Comparison of ENCODE assay signal across 19 cellular contexts in genomic region chr2:16626997-16627605, GRCh38. TPM values are rescaled to one million over a fixed set of nuclear protein-coding genes. Genes with fewer than 3 reads are reported as not detected.
DNase-seq lines count a peak whose midpoint lies in the region; ATAC-seq and TF ChIP-seq lines count a peak whose summit lies in the region.
"Had no signal": no experiment of that assay in that cellular context is flagged by ENCODE, and none has a peak within 500 bp of the region (broad histone marks: within the 10 kb centered on the region; RNA-seq: fewer than 3 reads in every experiment).

No MANE protein-coding gene starts in this region.

- H3K4me1 ChIP-seq in heart right ventricle (peaks cover 0 to 91% (median 59%) of the 10 kb centered on the region in 9 donors), upper lobe of left lung (peaks cover 45 to 82% (median 61%) of the 10 kb centered on the region in 4 donors)

- no peak for TF ChIP-seq POLR2A in upper lobe of left lung (IDR thresholded peaks at IDR 0.05)

- 71 to 79% methylated on average over 6 of the region's 6 CpGs for WGBS in heart right ventricle, 2 donors
- WGBS in upper lobe of left lung, 2 donors: 76 to 79% methylated on average over 6 of the region's 6 CpGs

- DNase-seq in heart right ventricle: no peak
- DNase-seq in Right ventricle myocardium inferior (ENCODE audit: missing footprints): no peak
- no peak for DNase-seq in dorsolateral prefrontal cortex
- DNase-seq in natural killer cell treated with Interleukin-12 subunit alpha and Interleukin-12 subunit beta and Interleukin-15 and Interleukin-18, amount 100 ng/mL, for 72 hours (ENCODE audit: low spot score): no peak
- no peak for DNase-seq in upper lobe of left lung
- no peak for DNase-seq in NCI-H1048 (lab: John Stamatoyannopoulos, UW)
- no peak for DNase-seq in EL
- DNase-seq in glomerular visceral epithelial cell (ENCODE audit: extremely low spot score): no peak
- DNase-seq: activated CD4-positive, alpha-beta T cell treated with anti-CD3 and anti-CD28 coated beads for 48 hours; activated T-cell treated with anti-CD3 and anti-CD28 coated beads, Interleukin-2, amount 50 U/mL, for 4 hours; aorta; effector CD4-positive, alpha-beta T cell; Karpas-422; NCI-H146; NCI-H510A; RPMI8226; stimulated activated naive CD4-positive, alpha-beta T cell treated with Interleukin-2 at 50 U/mL for 16 hours; T-helper 2 cell had no signal

- H3K27me3 ChIP-seq in heart right ventricle (no peaks in the 10 kb centered on the region), dorsolateral prefrontal cortex (no peaks in the 10 kb centered on the region), upper lobe of left lung (no peaks in the 10 kb centered on the region)

- H3K4me3 ChIP-seq in heart right ventricle (no peak overlapping the region), dorsolateral prefrontal cortex (no peak overlapping the region), upper lobe of left lung (no peak overlapping the region)
- H3K4me3 ChIP-seq: GM23248 had no signal

- no peaks in the 10 kb centered on the region for H3K9me3 ChIP-seq in heart right ventricle
- no peaks in the 10 kb centered on the region for H3K9me3 ChIP-seq in upper lobe of left lung

- H3K36me3 ChIP-seq in heart right ventricle: peaks cover 0 to 15% (median 0%) of the 10 kb centered on the region in 9 donors
- H3K36me3 ChIP-seq in upper lobe of left lung: peaks cover 0 to 12% (median 0%) of the 10 kb centered on the region in 4 donors

- no peaks in the 10 kb centered on the region for H3K9me3 Mint-ChIP-seq in natural killer cell treated with Interleukin-12 subunit alpha and Interleukin-12 subunit beta and Interleukin-15 and Interleukin-18, amount 100 ng/mL, for 72 hours
- H3K9me3 Mint-ChIP-seq: activated T-cell treated with anti-CD3 and anti-CD28 coated beads, Interleukin-2, amount 50 U/mL, for 4 hours had no signal

- peak overlapping the region; percentile 68 to 89 for H3K27ac Mint-ChIP-seq in natural killer cell treated with Interleukin-12 subunit alpha and Interleukin-12 subunit beta and Interleukin-15 and Interleukin-18, amount 100 ng/mL, for 72 hours

- H3K27ac ChIP-seq in heart right ventricle: peak overlapping the region in 8 of 10 donors; percentile 39 to 88 (median 61)
- peak overlapping the region in 53 of 59 donors; percentile 2 to 84 (median 68) for H3K27ac ChIP-seq in dorsolateral prefrontal cortex
- peak overlapping the region; percentile 64 to 86 (median 82) for H3K27ac ChIP-seq in upper lobe of left lung
- H3K27ac ChIP-seq: GM23248 had no signal

- intact Hi-C loops in heart right ventricle (cut with DNase I) (no loop called here), Right ventricle myocardium inferior (cut with DNase I) (no loop called here), dorsolateral prefrontal cortex (cut with DNase I) (loop anchor here in 1 of 2 donors (5.0 kb wide), 1 partner anchor 95 kb away; no protein-coding TSS in a partner anchor)

- ATAC-seq in heart right ventricle (no peak), Right ventricle myocardium inferior (no peak), upper lobe of left lung (ENCODE audit: low FRiP score in 2 of 2) (no peak)
- ATAC-seq in natural killer cell treated with Interleukin-12 subunit alpha and Interleukin-12 subunit beta and Interleukin-15 and Interleukin-18, amount 100 ng/mL, for 72 hours: no peak
- ATAC-seq: activated T-cell treated with anti-CD3 and anti-CD28 coated beads, Interleukin-2, amount 50 U/mL, for 4 hours had no signal

- H3K27me3 Mint-ChIP-seq in natural killer cell treated with Interleukin-12 subunit alpha and Interleukin-12 subunit beta and Interleukin-15 and Interleukin-18, amount 100 ng/mL, for 72 hours: no peaks in the 10 kb centered on the region

- H3K4me3 Mint-ChIP-seq in natural killer cell treated with Interleukin-12 subunit alpha and Interleukin-12 subunit beta and Interleukin-15 and Interleukin-18, amount 100 ng/mL, for 72 hours: peak overlapping the region; percentile 13
- H3K4me3 Mint-ChIP-seq: activated T-cell treated with anti-CD3 and anti-CD28 coated beads, Interleukin-2, amount 50 U/mL, for 4 hours had no signal

- TF ChIP-seq CTCF in heart right ventricle (IDR thresholded peaks at IDR 0.05) (no peak), dorsolateral prefrontal cortex (IDR thresholded peaks at IDR 0.05 in 54 of 56, conservative IDR thresholded peaks at IDR 0.05 in 2 of 56; ENCODE audit: low read depth in 1 of 56, partially characterized antibody in 56 of 56) (no peak), upper lobe of left lung (IDR thresholded peaks at IDR 0.05) (no peak)

- H3K36me3 Mint-ChIP-seq in natural killer cell treated with Interleukin-12 subunit alpha and Interleukin-12 subunit beta and Interleukin-15 and Interleukin-18, amount 100 ng/mL, for 72 hours: peaks cover 4% of the 10 kb centered on the region

- H3K4me1 Mint-ChIP-seq in natural killer cell treated with Interleukin-12 subunit alpha and Interleukin-12 subunit beta and Interleukin-15 and Interleukin-18, amount 100 ng/mL, for 72 hours (ENCODE audit: low read depth in 2 of 2): peaks cover 90 to 91% of the 10 kb centered on the region in 2 donors

- no peak for TF ChIP-seq EP300 in upper lobe of left lung (IDR thresholded peaks at IDR 0.05)

RNA-seq across cellular contexts. Expression of gene CYRIA, which starts 38.5 kb away (rescaled TPM):
- total RNA-seq in heart right ventricle (10 to 100 TPM in 1 of 10 donors, 1 to 10 TPM in 9; 1.5 to 10.6 (median 3.6) TPM), Right ventricle myocardium inferior (5.1 TPM), dorsolateral prefrontal cortex (100 to 1,000 TPM in 99 of 120 experiments, 10 to 100 TPM in 21; 53.2 to 194 (median 131) TPM), upper lobe of left lung (10 to 100 TPM; 14.9 to 23.5 (median 20.5) TPM)
- polyA plus RNA-seq in heart right ventricle: 1 to 10 TPM; 1.2 to 1.3 TPM
- 10 to 100 TPM in 1 of 2 donors, 1 to 10 TPM in 1; 5.1 to 13.3 TPM for total RNA-seq in natural killer cell treated with Interleukin-12 subunit alpha and Interleukin-12 subunit beta and Interleukin-15 and Interleukin-18, amount 100 ng/mL, for 72 hours
- total RNA-seq: GM23248 had no signal
- polyA plus RNA-seq: GM23248 had no signal
